ENCODE assay signal across 1 cellular context in genomic region chr14:32134448-32135070, GRCh38.
TF ChIP-seq lines count a peak whose summit lies in the region.

No MANE protein-coding gene starts in this region.

TF ChIP-seq in HEK293, 187 proteins besides CTCF, POLR2A, EP300 and RAD21 (continued from another document):
- TF ChIP-seq ZNF266 (tag by site-specific recombination; IDR thresholded peaks at IDR 0.05; ENCODE audit: low read depth), result no peak
- TF ChIP-seq KLF17 (tag by site-specific recombination; IDR thresholded peaks at IDR 0.05), result no peak
- TF ChIP-seq ZNF335 (tag by site-specific recombination; conservative IDR thresholded peaks at IDR 0.05), result no peak
- no peak; the same call in 1 of the 2 replicates for TF ChIP-seq ZIC2 (tag by site-specific recombination; IDR thresholded peaks at IDR 0.05)
- TF ChIP-seq ELK4 (IDR thresholded peaks at IDR 0.05; ENCODE audit: borderline replicate concordance, low read depth, low read length), result no peak
- TF ChIP-seq ZNF707 (tag by site-specific recombination; IDR thresholded peaks at IDR 0.05), result no peak
- no peak for TF ChIP-seq ZNF404 (tag by site-specific recombination; IDR thresholded peaks at IDR 0.05)
- no peak for TF ChIP-seq PRDM2 (tag by site-specific recombination; IDR thresholded peaks at IDR 0.05; ENCODE audit: borderline replicate concordance)
- TF ChIP-seq HOXA7 (CRISPR knock-in tag; IDR thresholded peaks at IDR 0.05; ENCODE audit: borderline replicate concordance), result no peak
- TF ChIP-seq ZNF677 (tag by site-specific recombination; IDR thresholded peaks at IDR 0.05), result no peak
- no peak for TF ChIP-seq RBAK (tag by site-specific recombination; IDR thresholded peaks at IDR 0.05)
- TF ChIP-seq ZBTB1 (tag by site-specific recombination; IDR thresholded peaks at IDR 0.05), result peak; percentile 96
- TF ChIP-seq IKZF3 (tag by site-specific recombination; IDR thresholded peaks at IDR 0.05), result peak; percentile 92
- TF ChIP-seq ZBTB17 (tag by site-specific recombination; IDR thresholded peaks at IDR 0.05), result peak; percentile 71
- no peak for TF ChIP-seq ZNF623 (tag by site-specific recombination; IDR thresholded peaks at IDR 0.05)
- TF ChIP-seq WT1 (tag by site-specific recombination; IDR thresholded peaks at IDR 0.05), result peak; percentile 99
- peak; percentile 25; the same call in 1 of the 2 replicates for TF ChIP-seq ZNF341 (tag by site-specific recombination; IDR thresholded peaks at IDR 0.05; ENCODE audit: low read depth)
- peak; percentile 52; the same call in 1 of the 2 replicates for TF ChIP-seq YY1 (tag by site-specific recombination; IDR thresholded peaks at IDR 0.05)
- TF ChIP-seq SCRT2 (tag by site-specific recombination; IDR thresholded peaks at IDR 0.05), result no peak; the same call in 1 of the 2 replicates
- TF ChIP-seq ZNF548 (tag by site-specific recombination; IDR thresholded peaks at IDR 0.05), result no peak
- no peak for TF ChIP-seq ZNF274 (IDR thresholded peaks at IDR 0.05; ENCODE audit: low read length)
- no peak for TF ChIP-seq ZNF274 (tag by site-specific recombination; IDR thresholded peaks at IDR 0.05; ENCODE audit: borderline replicate concordance)
- TF ChIP-seq ZNF596 (tag by site-specific recombination; IDR thresholded peaks at IDR 0.05), result peak; percentile 48; the same call in 1 of the 2 replicates
- TF ChIP-seq ZNF624 (tag by site-specific recombination; IDR thresholded peaks at IDR 0.05), result no peak
- TF ChIP-seq INSM2 (tag by site-specific recombination; IDR thresholded peaks at IDR 0.05), result peak; percentile 97
- no peak for TF ChIP-seq ZBTB48 (tag by site-specific recombination; IDR thresholded peaks at IDR 0.05)
- TF ChIP-seq BCL11A (tag by site-specific recombination; IDR thresholded peaks at IDR 0.05; ENCODE audit: low read depth), result peak; percentile 91
- TF ChIP-seq ZNF19 (tag by site-specific recombination; IDR thresholded peaks at IDR 0.05; ENCODE audit: low read depth), result peak; percentile 74; the same call in 1 of the 2 replicates
- no peak for TF ChIP-seq ZNF292 (tag by site-specific recombination; IDR thresholded peaks at IDR 0.05; ENCODE audit: borderline replicate concordance, low read depth)
- TF ChIP-seq OSR2 (tag by site-specific recombination; IDR thresholded peaks at IDR 0.05), result peak; percentile 99
- TF ChIP-seq ZNF777 (tag by site-specific recombination; IDR thresholded peaks at IDR 0.05; ENCODE audit: borderline replicate concordance), result no peak
- TF ChIP-seq ZNF24 (tag by site-specific recombination; IDR thresholded peaks at IDR 0.05), result peak; percentile 93
- TF ChIP-seq PATZ1 (tag by site-specific recombination; IDR thresholded peaks at IDR 0.05), result peak; percentile 57; the same call in 1 of the 2 replicates
